2 cellular contexts compared by ENCODE assay signal in genomic region chr16:57669476-57670162, GRCh38.
TF ChIP-seq lines count a peak whose summit lies in the region.

No MANE protein-coding gene starts in this region.

TF ChIP-seq in GM12878, 131 proteins besides CTCF, POLR2A, EP300 and RAD21:
- no peak for TF ChIP-seq CREB1 (IDR thresholded peaks at IDR 0.05; ENCODE audit: low read depth)
- no peak for TF ChIP-seq NKRF (conservative IDR thresholded peaks at IDR 0.05)
- no peak for TF ChIP-seq PML (IDR thresholded peaks at IDR 0.05; ENCODE audit: low read length)
- no peak for TF ChIP-seq RCOR1 (conservative IDR thresholded peaks at IDR 0.05; ENCODE audit: low read depth, low read length)
- no peak for TF ChIP-seq ESRRA (IDR thresholded peaks at IDR 0.05; ENCODE audit: low read length)
- TF ChIP-seq USF2 (IDR thresholded peaks at IDR 0.05; ENCODE audit: borderline replicate concordance, low read depth, low read length), result no peak
- TF ChIP-seq IKZF2 (IDR thresholded peaks at IDR 0.05), result no peak
- TF ChIP-seq MLLT1 (IDR thresholded peaks at IDR 0.05), result no peak
- TF ChIP-seq SMAD5 (IDR thresholded peaks at IDR 0.05; ENCODE audit: low read depth), result no peak
- TF ChIP-seq NFYA (IDR thresholded peaks at IDR 0.05; ENCODE audit: borderline replicate concordance, low read depth, low read length), result no peak
- no peak for TF ChIP-seq SMC3 (IDR thresholded peaks at IDR 0.05; ENCODE audit: borderline replicate concordance, low read length)
- TF ChIP-seq CBFB (IDR thresholded peaks at IDR 0.05; ENCODE audit: low read depth), result no peak
- no peak for TF ChIP-seq REST (IDR thresholded peaks at IDR 0.05; ENCODE audit: low read depth, low read length)
- TF ChIP-seq ZNF217 (IDR thresholded peaks at IDR 0.05), result no peak

TF ChIP-seq in WTC11, 78 proteins besides CTCF, POLR2A, EP300 and RAD21:
- TF ChIP-seq NFE2L1 (CRISPR knock-in tag; IDR thresholded peaks at IDR 0.05) (no peak), E2F4 (CRISPR knock-in tag; IDR thresholded peaks at IDR 0.05; ENCODE audit: borderline replicate concordance, low read depth) (no peak), HMGXB4 (CRISPR knock-in tag; IDR thresholded peaks at IDR 0.05) (no peak), ZNF425 (CRISPR knock-in tag; conservative IDR thresholded peaks at IDR 0.05) (no peak), AR (CRISPR knock-in tag; IDR thresholded peaks at IDR 0.05) (no peak), STAT6 (CRISPR knock-in tag; conservative IDR thresholded peaks at IDR 0.05; ENCODE audit: low read depth) (no peak)
